In genomic region chr1:202009326-202010031, GRCh38 we compare ENCODE assay signal across 8 cellular contexts. TPM values are rescaled to one million over a fixed set of nuclear protein-coding genes. Genes with fewer than 3 reads are reported as not detected.
DNase-seq lines count a peak whose midpoint lies in the region; ATAC-seq lines count a peak whose summit lies in the region.

No MANE protein-coding gene starts in this region.

- DNase-seq in Daoy (ENCODE audit: low read depth) (peak; percentile 84), NCI-H226 (peak; percentile 76), dedifferentiated amniotic fluid mesenchymal stem cell (ENCODE audit: extremely low spot score) (peak; percentile 76), left kidney (ENCODE audit: low read depth, low spot score) (peak; percentile 94)
- peak; percentile 27 for DNase-seq in activated CD4-positive, alpha-beta T cell treated with anti-CD3 and anti-CD28 coated beads for 1 hour
- DNase-seq in stimulated activated CD4-positive, alpha-beta T cell treated with anti-CD3 and anti-CD28 coated beads, Interleukin-4, amount 100 ng/mL, for 1 hour: peak; percentile 49

- peak; percentile 45 for ATAC-seq in HG02943 (IDR thresholded peaks at IDR 0.05; ENCODE audit: low read depth, unreplicated experiment)
- no peak for ATAC-seq in GM18502 (IDR thresholded peaks at IDR 0.05; ENCODE audit: poor library complexity, unreplicated experiment)

RNA-seq across cellular contexts. Expression of gene ELF3, which starts 0.9 kb away (rescaled TPM):
- total RNA-seq in Daoy (2014; rRNA removed; shearing (Covaris generic)): 7.0 and 9.9 TPM in 2 replicates

RNA-seq across cellular contexts. Expression of gene RNPEP, which starts 27.0 kb away (rescaled TPM):
- total RNA-seq in Daoy (2014; rRNA removed; shearing (Covaris generic)): 74.0 and 85.9 TPM in 2 replicates

RNA-seq across cellular contexts. Expression of gene TIMM17A, which starts 54.2 kb away (rescaled TPM):
- 88.3 and 98.3 TPM in 2 replicates for total RNA-seq in Daoy (2014; rRNA removed; shearing (Covaris generic))

Comparison
In these comparisons a context has a peak if more than half of its experiments do, and no peak if none do; other contexts are left out.
1. DNase-seq: peak in every context shown above with its lines; median percentile 94 in left kidney; 84 in Daoy; 76 in NCI-H226; 76 in dedifferentiated amniotic fluid mesenchymal stem cell; 49 in stimulated activated CD4-positive, alpha-beta T cell treated with anti-CD3 and anti-CD28 coated beads, Interleukin-4, amount 100 ng/mL, for 1 hour; 27 in activated CD4-positive, alpha-beta T cell treated with anti-CD3 and anti-CD28 coated beads for 1 hour.